Comparison of ENCODE assay signal across 10 cellular contexts in genomic region chr15:70741677-70742293, GRCh38. TPM values are rescaled to one million over a fixed set of nuclear protein-coding genes. Genes with fewer than 3 reads are reported as not detected.
A peak's percentile ranks its signal among the peaks of the same experiment; 100 is the strongest.
DNase-seq lines count a peak whose midpoint lies in the region; ATAC-seq and TF ChIP-seq lines count a peak whose summit lies in the region.
"Had no signal": no experiment of that assay in that cellular context is flagged by ENCODE, and none has a peak within 500 bp of the region (broad histone marks: within the 10 kb centered on the region; RNA-seq: fewer than 3 reads in every experiment).

No MANE protein-coding gene starts in this region.

- intact Hi-C loops in activated T-helper 1 cell treated with anti-CD3 and anti-CD28 coated beads, Interleukin-12 subunit alpha, Interleukin-12 subunit beta, Interleukin-2, Interleukin-4 antibody, amounts not matched to agents 30 ng/mL and 10 ng/mL and 1 ng/mL, durations not matched to agents 14 hours and 24 hours and 36 hours (cut with micrococcal nuclease), result no loop called here

- H3K4me1 ChIP-seq in HEK293 (ENCODE audit: control insufficient read depth, insufficient read depth, low read length) (peaks cover 34% of the 10 kb centered on the region), skeletal muscle tissue (ENCODE audit: control insufficient read depth in 3 of 3, insufficient read depth in 3 of 3, low read length in 3 of 3) (peaks cover 27 to 38% (median 29%) of the 10 kb centered on the region in 3 donors), neuronal stem cell (ENCODE audit: control insufficient read depth in 2 of 2, insufficient read depth in 1 of 2, low read depth in 1 of 2, low read length in 2 of 2) (no peaks in the 10 kb centered on the region), Karpas-422 (ENCODE audit: low read length) (no peaks in the 10 kb centered on the region)

- no peaks in the 10 kb centered on the region for H3K27me3 ChIP-seq in skeletal muscle tissue (ENCODE audit: control insufficient read depth in 3 of 3, insufficient read depth in 3 of 3, low read length in 3 of 3)
- H3K27me3 ChIP-seq in neuronal stem cell (ENCODE audit: control insufficient read depth in 3 of 3, insufficient read depth in 3 of 3, low read depth in 1 of 3, low read length in 3 of 3), result no peaks in the 10 kb centered on the region
- H3K27me3 ChIP-seq in Karpas-422 (ENCODE audit: low read length), result no peaks in the 10 kb centered on the region

- no peak overlapping the region for H3K14ac ChIP-seq in neuronal stem cell (ENCODE audit: low read length)

- no CpG with 5 or more reads among the region's 2 CpGs for WGBS in neuronal stem cell (ENCODE audit: extremely low coverage in 2 of 2, insufficient read length in 2 of 2, insufficient replicate concordance in 1 of 2), 2 donors

- H3K36me3 ChIP-seq in HEK293 (ENCODE audit: control insufficient read depth in 2 of 2, insufficient read depth in 1 of 2, low read length in 2 of 2), result no peaks in the 10 kb centered on the region; a peak in 1 of 3 replicates
- H3K36me3 ChIP-seq in skeletal muscle tissue (ENCODE audit: control insufficient read depth in 3 of 3, insufficient read depth in 3 of 3, low read length in 3 of 3), result no peaks in the 10 kb centered on the region
- H3K36me3 ChIP-seq in neuronal stem cell (replicated peaks in 1 of 2; ENCODE audit: control insufficient read depth in 2 of 2, insufficient read depth in 2 of 2, low read length in 2 of 2), result peaks cover 0 to 2% of the 10 kb centered on the region in 2 donors
- no peaks in the 10 kb centered on the region for H3K36me3 ChIP-seq in Karpas-422 (ENCODE audit: insufficient read depth, low read length)

- no peak overlapping the region for H2BK12ac ChIP-seq in neuronal stem cell (ENCODE audit: low read length)

- no peak overlapping the region for H4K91ac ChIP-seq in neuronal stem cell (ENCODE audit: low read depth, low read length, poor library complexity)

- H3K4me2 ChIP-seq in neuronal stem cell (ENCODE audit: insufficient read depth, low read length, poor library complexity, severe bottlenecking), result no peak overlapping the region
- no peak overlapping the region for H3K4me2 ChIP-seq in Karpas-422 (ENCODE audit: low read depth, low read length, poor library complexity, severe bottlenecking)

- H3K9me3 Mint-ChIP-seq in activated T-helper 1 cell treated with anti-CD3 and anti-CD28 coated beads, Interleukin-12 subunit alpha, Interleukin-12 subunit beta, Interleukin-2, Interleukin-4 antibody, amounts not matched to agents 30 ng/mL and 10 ng/mL and 1 ng/mL, durations not matched to agents 14 hours and 24 hours and 36 hours, result no peaks in the 10 kb centered on the region

- no peak overlapping the region for H2BK120ac ChIP-seq in neuronal stem cell (ENCODE audit: low read depth, low read length)

- H3K9me2 ChIP-seq in Karpas-422 (replicated peaks; ENCODE audit: insufficient read depth, low read length), result no peaks in the 10 kb centered on the region

- no peaks in the 10 kb centered on the region for H3K4me1 Mint-ChIP-seq in activated T-helper 1 cell treated with anti-CD3 and anti-CD28 coated beads, Interleukin-12 subunit alpha, Interleukin-12 subunit beta, Interleukin-2, Interleukin-4 antibody, amounts not matched to agents 30 ng/mL and 10 ng/mL and 1 ng/mL, durations not matched to agents 14 hours and 24 hours and 36 hours (ENCODE audit: low read depth)

- H3K9me3 ChIP-seq in HEK293 (ENCODE audit: control insufficient read depth, insufficient read depth, low read depth, low read length) (no peaks in the 10 kb centered on the region), skeletal muscle tissue (ENCODE audit: control insufficient read depth in 3 of 3, low read length in 3 of 3) (no peaks in the 10 kb centered on the region), neuronal stem cell (replicated peaks in 1 of 2; ENCODE audit: control insufficient read depth in 2 of 2, insufficient read depth in 1 of 2, low read depth in 1 of 2, low read length in 2 of 2) (no peaks in the 10 kb centered on the region), Karpas-422 (ENCODE audit: low read length) (no peaks in the 10 kb centered on the region)

- H4K20me1 ChIP-seq in Karpas-422 (ENCODE audit: insufficient read depth, low read depth, low read length), result no peaks in the 10 kb centered on the region

- no peaks in the 10 kb centered on the region for H3K36me3 Mint-ChIP-seq in activated T-helper 1 cell treated with anti-CD3 and anti-CD28 coated beads, Interleukin-12 subunit alpha, Interleukin-12 subunit beta, Interleukin-2, Interleukin-4 antibody, amounts not matched to agents 30 ng/mL and 10 ng/mL and 1 ng/mL, durations not matched to agents 14 hours and 24 hours and 36 hours (ENCODE audit: low read depth)

- H3K4ac ChIP-seq in neuronal stem cell (ENCODE audit: low read length), result no peak overlapping the region

- ATAC-seq in GM21619 (IDR thresholded peaks at IDR 0.05; ENCODE audit: unreplicated experiment), result no peak

- no peak overlapping the region for H3K18ac ChIP-seq in neuronal stem cell (ENCODE audit: low read length)

- POLR2A ChIA-PET in HEK293 (lab: Yijun Ruan, JAX), result no interaction called here

- no peaks in the 10 kb centered on the region for H3K79me1 ChIP-seq in neuronal stem cell (ENCODE audit: low read depth, low read length)

- CTCF ChIA-PET in HEK293 (lab: Yijun Ruan, JAX), result interaction anchor here (1.6 to 3.5 kb wide), 2 partner anchors 17 to 156 kb away, joined by 6 to 26 read pairs; no protein-coding TSS in a partner anchor

- DNase-seq in RPMI7951 (ENCODE audit: low read depth) (peak; percentile 74), fibroblast of peridontal ligament (ENCODE audit: extremely low read depth) (peak; percentile 65), neuronal stem cell (ENCODE audit: low spot score) (no peak), Karpas-422 (no peak)
- DNase-seq in activated T-helper 1 cell treated with anti-CD3 and anti-CD28 coated beads, Interleukin-12 subunit alpha, Interleukin-12 subunit beta, Interleukin-2, Interleukin-4 antibody, amounts not matched to agents 30 ng/mL and 10 ng/mL and 1 ng/mL, durations not matched to agents 14 hours and 24 hours and 36 hours (ENCODE audit: low spot score), result no peak
- DNase-seq: GOT3; stimulated activated CD4-positive, alpha-beta T cell treated with anti-CD3 and anti-CD28 coated beads, Interleukin-4, amount 100 ng/mL, for 4 hours had no signal

- H3K27ac Mint-ChIP-seq in activated T-helper 1 cell treated with anti-CD3 and anti-CD28 coated beads, Interleukin-12 subunit alpha, Interleukin-12 subunit beta, Interleukin-2, Interleukin-4 antibody, amounts not matched to agents 30 ng/mL and 10 ng/mL and 1 ng/mL, durations not matched to agents 14 hours and 24 hours and 36 hours, result no peak overlapping the region

- no peak overlapping the region for H2AK5ac ChIP-seq in neuronal stem cell (ENCODE audit: low read depth, low read length)

- no peak for TF ChIP-seq CTCF in HEK293 (tag by site-specific recombination; IDR thresholded peaks at IDR 0.05)

- H3K4me3 ChIP-seq in HEK293 (ENCODE audit: low read depth, low read length) (no peak overlapping the region), skeletal muscle tissue (ENCODE audit: low read length in 3 of 3) (peak overlapping the region in 2 of 3 donors; percentile 8 to 32), neuronal stem cell (ENCODE audit: low read length in 2 of 2) (no peak overlapping the region), Karpas-422 (ENCODE audit: low read length) (no peak overlapping the region)

- H3K23ac ChIP-seq in neuronal stem cell (ENCODE audit: low read depth, low read length, poor library complexity), result no peak overlapping the region

- no peak overlapping the region for H2BK15ac ChIP-seq in neuronal stem cell (ENCODE audit: low read length)

- H3K79me2 ChIP-seq in Karpas-422 (ENCODE audit: low read length), result no peaks in the 10 kb centered on the region

- H2BK5ac ChIP-seq in neuronal stem cell (ENCODE audit: low read length), result no peak overlapping the region

- H3K27ac ChIP-seq in HEK293 (ENCODE audit: extremely low read depth, low read depth, low read length) (no peak overlapping the region), skeletal muscle tissue (ENCODE audit: low read depth, low read length) (peak overlapping the region; percentile 54), neuronal stem cell (replicated peaks; ENCODE audit: low read length) (no peak overlapping the region), Karpas-422 (ENCODE audit: low read length) (no peak overlapping the region)

- no peak overlapping the region for H2AFZ ChIP-seq in neuronal stem cell (ENCODE audit: low read length)
- H2AFZ ChIP-seq in Karpas-422 (ENCODE audit: low read length), result no peak overlapping the region

- H4K8ac ChIP-seq in neuronal stem cell (ENCODE audit: low read depth, low read length), result no peak overlapping the region

- H3K27me3 Mint-ChIP-seq in activated T-helper 1 cell treated with anti-CD3 and anti-CD28 coated beads, Interleukin-12 subunit alpha, Interleukin-12 subunit beta, Interleukin-2, Interleukin-4 antibody, amounts not matched to agents 30 ng/mL and 10 ng/mL and 1 ng/mL, durations not matched to agents 14 hours and 24 hours and 36 hours (ENCODE audit: insufficient read depth), result peaks cover 14% of the 10 kb centered on the region

- no peak overlapping the region for H3K4me3 Mint-ChIP-seq in activated T-helper 1 cell treated with anti-CD3 and anti-CD28 coated beads, Interleukin-12 subunit alpha, Interleukin-12 subunit beta, Interleukin-2, Interleukin-4 antibody, amounts not matched to agents 30 ng/mL and 10 ng/mL and 1 ng/mL, durations not matched to agents 14 hours and 24 hours and 36 hours

- peak overlapping the region in 1 of 3 donors; percentile 30 for H3K9ac ChIP-seq in skeletal muscle tissue (ENCODE audit: low read depth in 1 of 3, low read length in 3 of 3)
- no peak overlapping the region for H3K9ac ChIP-seq in neuronal stem cell (ENCODE audit: low read depth, low read length, poor library complexity)
- H3K9ac ChIP-seq in Karpas-422 (ENCODE audit: low read length), result no peak overlapping the region

TF ChIP-seq in HEK293, 187 proteins besides CTCF, POLR2A, EP300 and RAD21 (continues in another document):
- peak; percentile 17; the same call in 1 of the 2 replicates for TF ChIP-seq FEZF1 (tag by site-specific recombination; IDR thresholded peaks at IDR 0.05)

RNA-seq across cellular contexts. Expression of gene UACA, which starts 21.6 kb away (rescaled TPM):
- 47.0 and 56.8 TPM in 2 replicates for total RNA-seq in RPMI7951 (2014; rRNA removed; shearing (Covaris generic))
- total RNA-seq in skeletal muscle tissue, result 100 TPM
- total RNA-seq in activated T-helper 1 cell treated with anti-CD3 and anti-CD28 coated beads, Interleukin-12 subunit alpha, Interleukin-12 subunit beta, Interleukin-2, Interleukin-4 antibody, amounts not matched to agents 30 ng/mL and 10 ng/mL and 1 ng/mL, durations not matched to agents 14 hours and 24 hours and 36 hours, result 0.57 and 1.2 TPM in 2 replicates
- polyA plus RNA-seq in neuronal stem cell (2013, experiment 1 of 2), result 24.5 TPM
- polyA plus RNA-seq in neuronal stem cell (2013, experiment 2 of 2), result 26.6 TPM
- total RNA-seq in Karpas-422 (2014; rRNA removed; shearing (Covaris generic); ENCODE audit: low replicate concordance), result not detected in 2 replicates

Comparison
In these comparisons a context has a peak if more than half of its experiments do, and no peak if none do; other contexts are left out.
1. H3K4me3 ChIP-seq: peak in skeletal muscle tissue (2 of 3); none in HEK293 (single experiment), neuronal stem cell (0 of 2) and Karpas-422 (single experiment).
2. DNase-seq: peak in RPMI7951 (single experiment) and fibroblast of peridontal ligament (single experiment); none in activated T-helper 1 cell treated with anti-CD3 and anti-CD28 coated beads, Interleukin-12 subunit alpha, Interleukin-12 subunit beta, Interleukin-2, Interleukin-4 antibody, amounts not matched to agents 30 ng/mL and 10 ng/mL and 1 ng/mL, durations not matched to agents 14 hours and 24 hours and 36 hours (single experiment), neuronal stem cell (single experiment) and Karpas-422 (single experiment).
3. RNA of gene UACA, which starts 21.6 kb away (total RNA-seq): 100 TPM in skeletal muscle tissue (single experiment) and 47.0 to 56.8 TPM in RPMI7951; 0.57 to 1.2 TPM in activated T-helper 1 cell treated with anti-CD3 and anti-CD28 coated beads, Interleukin-12 subunit alpha, Interleukin-12 subunit beta, Interleukin-2, Interleukin-4 antibody, amounts not matched to agents 30 ng/mL and 10 ng/mL and 1 ng/mL, durations not matched to agents 14 hours and 24 hours and 36 hours and not detected in Karpas-422; every median in the first group is over 10 times any median in the second.